31 cellular contexts compared by ENCODE assay signal in genomic region chrX:86197815-86198214, GRCh38. TPM values are rescaled to one million over a fixed set of nuclear protein-coding genes. Genes with fewer than 3 reads are reported as not detected.
DNase-seq lines count a peak whose midpoint lies in the region; ATAC-seq, FAIRE-seq and TF ChIP-seq lines count a peak whose summit lies in the region.
"Had no signal": no experiment of that assay in that cellular context is flagged by ENCODE, and none has a peak within 500 bp of the region (broad histone marks: within the 10 kb centered on the region; RNA-seq: fewer than 3 reads in every experiment).

No MANE protein-coding gene starts in this region.

- no peaks in the 10 kb centered on the region for H3K36me3 ChIP-seq in HepG2 (replicated peaks in 1 of 2; ENCODE audit: control insufficient read depth in 1 of 2, insufficient read depth in 2 of 2, low read length in 2 of 2)
- H3K36me3 ChIP-seq in right lobe of liver: no peaks in the 10 kb centered on the region
- no peaks in the 10 kb centered on the region for H3K36me3 ChIP-seq in GM12878 (ENCODE audit: control insufficient read depth in 2 of 2, insufficient read depth in 2 of 2, low read length in 1 of 2)
- H3K36me3 ChIP-seq in endodermal cell (ENCODE audit: control insufficient read depth, insufficient read depth, low read length): no peaks in the 10 kb centered on the region
- no peaks in the 10 kb centered on the region for H3K36me3 ChIP-seq in pancreas
- H3K36me3 ChIP-seq: BE2C, BLaER1 had no signal

- H3K4me1 Mint-ChIP-seq in endodermal cell: no peaks in the 10 kb centered on the region
- H3K4me1 Mint-ChIP-seq: CD14-positive monocyte; CD4-positive, alpha-beta memory T cell; CD4-positive, CD25-positive, alpha-beta regulatory T cell; CD8-positive, alpha-beta memory T cell had no signal

- no peaks in the 10 kb centered on the region for H3K27me3 Mint-ChIP-seq in endodermal cell (ENCODE audit: insufficient read depth)
- H3K27me3 Mint-ChIP-seq: CD4-positive, alpha-beta memory T cell; CD4-positive, CD25-positive, alpha-beta regulatory T cell had no signal

- no peaks in the 10 kb centered on the region for H3K9me3 ChIP-seq in HepG2 (ENCODE audit: low read length)
- no peaks in the 10 kb centered on the region for H3K9me3 ChIP-seq in right lobe of liver
- no peaks in the 10 kb centered on the region for H3K9me3 ChIP-seq in GM12878 (replicated peaks; ENCODE audit: control insufficient read depth, insufficient read depth, low read length)
- peaks cover 37% of the 10 kb centered on the region for H3K9me3 ChIP-seq in endodermal cell (ENCODE audit: control insufficient read depth, low read length)
- no peaks in the 10 kb centered on the region for H3K9me3 ChIP-seq in pancreas
- H3K9me3 ChIP-seq: BE2C, BLaER1 had no signal

- TF ChIP-seq POLR2A in HepG2 (IDR thresholded peaks at IDR 0.05; ENCODE audit: insufficient read depth in 1 of 2, low read depth in 2 of 2, low read length in 2 of 2): no peak
- no peak for TF ChIP-seq POLR2A in right lobe of liver (IDR thresholded peaks at IDR 0.05)
- TF ChIP-seq POLR2A in GM12878 (IDR thresholded peaks at IDR 0.05; ENCODE audit: low read depth, low read length): no peak

- H3K27me3 ChIP-seq in HepG2 (ENCODE audit: control insufficient read depth in 1 of 2, insufficient read depth in 2 of 2, low read length in 2 of 2): no peaks in the 10 kb centered on the region
- no peaks in the 10 kb centered on the region for H3K27me3 ChIP-seq in right lobe of liver
- H3K27me3 ChIP-seq in GM12878 (replicated peaks in 1 of 2; ENCODE audit: control insufficient read depth in 2 of 2, insufficient read depth in 2 of 2, low read length in 1 of 2): no peaks in the 10 kb centered on the region
- H3K27me3 ChIP-seq in endodermal cell (ENCODE audit: control insufficient read depth, insufficient read depth, low read length, poor library complexity, severe bottlenecking): no peaks in the 10 kb centered on the region
- no peaks in the 10 kb centered on the region for H3K27me3 ChIP-seq in pancreas
- H3K27me3 ChIP-seq: BE2C had no signal

- H3K9me3 Mint-ChIP-seq in endodermal cell: peaks cover 49% of the 10 kb centered on the region

- H3K9ac ChIP-seq in HepG2 (ENCODE audit: insufficient read depth, low read depth, low read length) (no peak overlapping the region), GM12878 (ENCODE audit: control insufficient read depth, insufficient read depth, low read length) (no peak overlapping the region), endodermal cell (ENCODE audit: extremely low read depth, low read length, poor library complexity, severe bottlenecking) (no peak overlapping the region)
- H3K9ac ChIP-seq: BLaER1 had no signal

- H3K36me3 Mint-ChIP-seq in endodermal cell (ENCODE audit: low read depth): peaks cover 2% of the 10 kb centered on the region
- H3K36me3 Mint-ChIP-seq: CD14-positive monocyte; CD4-positive, alpha-beta memory T cell; CD4-positive, CD25-positive, alpha-beta regulatory T cell; CD8-positive, alpha-beta memory T cell had no signal

- no TSS peak for BruUV-seq in HepG2 (replicated peaks; lab: Mats Ljungman, UMichigan)
- BruUV-seq in GM12878 (replicated peaks; lab: Mats Ljungman, UMichigan): no TSS peak

- WGBS in HepG2 (ENCODE audit: low lambda C conversion rate): 7% methylated on average over 1 of the region's 1 CpG
- WGBS in right lobe of liver (ENCODE audit: insufficient coverage, low coverage, low lambda C conversion rate, missing lambda C conversion rate): 19% methylated on average over 1 of the region's 1 CpG
- WGBS in GM12878 (ENCODE audit: insufficient coverage, insufficient replicate concordance, low lambda C conversion rate, missing lambda C conversion rate): 0% methylated on average over 1 of the region's 1 CpG
- 100% methylated on average over 1 of the region's 1 CpG; no CpG with 5 or more reads in 1 of the 2 experiments for WGBS in endodermal cell (ENCODE audit: insufficient coverage in 1 of 2, insufficient read length in 1 of 2), 2 experiments
- 52 to 55% methylated on average over 1 of the region's 1 CpG for WGBS in pancreas, 2 donors

- no peak overlapping the region for H3K27ac ChIP-seq in HepG2 (ENCODE audit: extremely low read length, insufficient read depth, low read length)
- no peak overlapping the region for H3K27ac ChIP-seq in right lobe of liver
- H3K27ac ChIP-seq in GM12878 (ENCODE audit: control insufficient read depth, insufficient read depth): no peak overlapping the region
- H3K27ac ChIP-seq in endodermal cell (ENCODE audit: low read depth, low read length): no peak overlapping the region
- no peak overlapping the region for H3K27ac ChIP-seq in pancreas
- H3K27ac ChIP-seq: 22Rv1, BLaER1 had no signal

- CTCF ChIA-PET in HepG2 (lab: Yijun Ruan, JAX; ENCODE audit: low intra/inter-chr PET ratio, low total read pairs): no interaction called here
- CTCF ChIA-PET in GM12878 (lab: Yijun Ruan, JAX): no interaction called here

- FAIRE-seq in HepG2 (lab: Jason Lieb, UNC) (no peak), GM12878 (lab: Jason Lieb, UNC) (no peak), pancreas (lab: Jason Lieb, UNC) (peak; percentile 54)
- FAIRE-seq: GM12891, GM19239 had no signal

- RAD21 ChIA-PET in GM12878 (lab: Charles Lee; ENCODE audit: unreplicated experiment): no interaction called here

- SMC1A ChIA-PET in GM12878 (lab: Charles Lee; ENCODE audit: uncharacterized antibody, unreplicated experiment): no interaction called here

- no peak overlapping the region for H2AFZ ChIP-seq in HepG2 (ENCODE audit: low read length)
- no peak overlapping the region for H2AFZ ChIP-seq in GM12878 (ENCODE audit: control insufficient read depth, low read depth, low read length)

- in situ Hi-C loops in HepG2 (cut with HindIII; ENCODE audit: extremely low pct_ligation_motif_present, low pct_unique_long_range_greater_than_20kb) (no loop called here), GM12878 (cut with MboI) (no loop called here)

- TF ChIP-seq CTCF in HepG2 (CRISPR knock-in tag; IDR thresholded peaks at IDR 0.05) (no peak), right lobe of liver (IDR thresholded peaks at IDR 0.05) (no peak), GM12878 (IDR thresholded peaks at IDR 0.05 in 2 of 3, conservative IDR thresholded peaks at IDR 0.05 in 1 of 3; ENCODE audit: control insufficient read depth in 2 of 3, extremely low read depth in 1 of 3, insufficient read depth in 1 of 3, low read depth in 3 of 3, low read length in 3 of 3) (no peak), endodermal cell (conservative IDR thresholded peaks at IDR 0.05) (no peak), pancreas (IDR thresholded peaks at IDR 0.05) (no peak)

- no peaks in the 10 kb centered on the region for H4K20me1 ChIP-seq in HepG2 (ENCODE audit: insufficient read depth, low read length)
- H4K20me1 ChIP-seq in GM12878 (ENCODE audit: control insufficient read depth, insufficient read depth): no peaks in the 10 kb centered on the region
- H4K20me1 ChIP-seq: BLaER1 had no signal

- TF ChIP-seq EP300 in HepG2 (IDR thresholded peaks at IDR 0.05; ENCODE audit: low read depth in 2 of 2, low read length in 2 of 2) (no peak), HepG2 (CRISPR knock-in tag; IDR thresholded peaks at IDR 0.05; ENCODE audit: borderline replicate concordance) (no peak), GM12878 (IDR thresholded peaks at IDR 0.05; ENCODE audit: borderline replicate concordance in 1 of 2, control insufficient read depth in 1 of 2, low read depth in 2 of 2, low read length in 2 of 2) (no peak)

- H3K4me3 ChIP-seq in HepG2 (replicated peaks in 1 of 3; ENCODE audit: insufficient read depth in 1 of 3, low read depth in 2 of 3, low read length in 3 of 3) (no peak overlapping the region), right lobe of liver (no peak overlapping the region), GM12878 (no peak overlapping the region), endodermal cell (ENCODE audit: low read length) (peak overlapping the region; percentile 40), pancreas (no peak overlapping the region)
- H3K4me3 ChIP-seq: BLaER1 had no signal

- ATAC-seq in HepG2 (no peak), right lobe of liver (no peak), GM12878 (no peak), pancreas (no peak), GM21447 (IDR thresholded peaks at IDR 0.05; ENCODE audit: unreplicated experiment) (no peak), GM21390 (IDR thresholded peaks at IDR 0.05; ENCODE audit: unreplicated experiment) (no peak)

- H3K27ac Mint-ChIP-seq in endodermal cell: no peak overlapping the region
- H3K27ac Mint-ChIP-seq: CD14-positive monocyte; CD4-positive, alpha-beta memory T cell; CD4-positive, CD25-positive, alpha-beta regulatory T cell; CD8-positive, alpha-beta memory T cell had no signal

- H3K4me1 ChIP-seq in HepG2 (ENCODE audit: insufficient read depth, low read length): no peaks in the 10 kb centered on the region
- H3K4me1 ChIP-seq in right lobe of liver: no peaks in the 10 kb centered on the region
- no peaks in the 10 kb centered on the region for H3K4me1 ChIP-seq in GM12878 (ENCODE audit: control insufficient read depth, insufficient read depth, low read length)
- no peaks in the 10 kb centered on the region for H3K4me1 ChIP-seq in endodermal cell (ENCODE audit: control insufficient read depth, insufficient read depth, low read length)
- H3K4me1 ChIP-seq in pancreas: no peaks in the 10 kb centered on the region
- H3K4me1 ChIP-seq: BE2C, BLaER1 had no signal

- no peak overlapping the region for H3K4me3 Mint-ChIP-seq in endodermal cell
- H3K4me3 Mint-ChIP-seq: CD14-positive monocyte; CD4-positive, alpha-beta memory T cell; CD4-positive, CD25-positive, alpha-beta regulatory T cell; CD8-positive, alpha-beta memory T cell had no signal

- H3K4me2 ChIP-seq in HepG2 (ENCODE audit: low read depth, low read length): no peak overlapping the region
- H3K4me2 ChIP-seq in GM12878 (ENCODE audit: control insufficient read depth, insufficient read depth): no peak overlapping the region
- H3K4me2 ChIP-seq: BLaER1 had no signal

- DNase-seq in HepG2 (ENCODE audit: low spot score): no peak
- DNase-seq in right lobe of liver: no peak
- no peak for DNase-seq in GM12878 (ENCODE audit: low read depth, low spot score)
- no peak for DNase-seq in endodermal cell
- DNase-seq in pancreas: no peak
- DNase-seq in NCI-H748 (lab: John Stamatoyannopoulos, UW; ENCODE audit: unreplicated experiment): no peak
- DNase-seq: ACHN; BE2C; C1 segment of cervical spinal cord; CD4-positive, alpha-beta memory T cell; CD4-positive, CD25-positive, alpha-beta regulatory T cell; CD8-positive, alpha-beta memory T cell; COR-L47; DMS 273 treated with DMSO at 0.1 percent for 48 hours; DMS153; DMS53; DMS79; DND-41; EL; GDM1 had no signal

- POLR2A ChIA-PET in HepG2 (lab: Yijun Ruan, JAX): no interaction called here
- POLR2A ChIA-PET in GM12878 (lab: Charles Lee): no interaction called here

- intact Hi-C loops in HepG2 (cut with micrococcal nuclease; ENCODE audit: unreplicated experiment): no loop called here
- intact Hi-C loops in right lobe of liver (cut with DNase I): no loop called here
- intact Hi-C loops in GM12878 (cut with micrococcal nuclease; ENCODE audit: unreplicated experiment): no loop called here
- intact Hi-C loops in pancreas (cut with DNase I): no loop called here

- H3K79me2 ChIP-seq in HepG2 (ENCODE audit: insufficient read depth, low read length) (no peaks in the 10 kb centered on the region), GM12878 (ENCODE audit: control insufficient read depth, insufficient read depth, low read length) (no peaks in the 10 kb centered on the region)

- no peak for TF ChIP-seq RAD21 in HepG2 (CRISPR knock-in tag; IDR thresholded peaks at IDR 0.05)
- TF ChIP-seq RAD21 in GM12878 (IDR thresholded peaks at IDR 0.05; ENCODE audit: insufficient read depth, low read depth, low read length): no peak

RNA-seq across cellular contexts. Expression of gene DACH2, which starts 49.6 kb away (rescaled TPM):
- not detected in 2 replicates for total RNA-seq in HepG2 (2016; rRNA removed; fragmentation: Illumina TruSeq; extraction: Trizol)
- not detected in 2 replicates for total RNA-seq in HepG2 (2016; cell fraction: cytosol; rRNA removed; fragmentation: Illumina TruSeq; extraction: Trizol; ENCODE audit: low read depth)
- not detected in 2 replicates for total RNA-seq in HepG2 (2016; cell fraction: insoluble cytoplasmic fraction; rRNA removed; fragmentation: Illumina TruSeq; extraction: Trizol)
- not detected in 2 replicates for total RNA-seq in HepG2 (2016; cell fraction: membrane; rRNA removed; fragmentation: Illumina TruSeq; extraction: Trizol)
- not detected in 2 replicates for total RNA-seq in HepG2 (2016; cell fraction: nucleus; rRNA removed; fragmentation: Illumina TruSeq; extraction: Trizol)
- polyA plus RNA-seq in HepG2 (2011; rRNA removed): not detected in 2 replicates
- polyA plus RNA-seq in HepG2 (2011; cell fraction: cytosol; rRNA removed): not detected in 2 replicates
- polyA plus RNA-seq in HepG2 (2011; cell fraction: nucleus; rRNA removed): not detected in 2 replicates
- not detected in 2 replicates for polyA plus RNA-seq in HepG2 (2012)
- polyA plus RNA-seq in HepG2 (2016; cell fraction: cytosol; fragmentation: Illumina TruSeq; extraction: Trizol; ENCODE audit: low read depth): not detected in 2 replicates
- polyA plus RNA-seq in HepG2 (2016; cell fraction: insoluble cytoplasmic fraction; fragmentation: Illumina TruSeq; extraction: Trizol; ENCODE audit: low read depth): not detected in 2 replicates
- polyA plus RNA-seq in HepG2 (2016; cell fraction: membrane; fragmentation: Illumina TruSeq; extraction: Trizol; ENCODE audit: low read depth): not detected in 2 replicates
- not detected in 2 replicates for polyA plus RNA-seq in HepG2 (2016; cell fraction: nucleus; fragmentation: Illumina TruSeq; extraction: Trizol; ENCODE audit: insufficient read depth, low read depth)
- polyA minus RNA-seq in HepG2 (2011; rRNA and poly(A)+ RNA removed; ENCODE audit: low replicate concordance): not detected in 2 replicates
- polyA minus RNA-seq in HepG2 (2011; cell fraction: cytosol; rRNA and poly(A)+ RNA removed): not detected in 2 replicates
- 0.26 TPM in 1 of 2 replicates, not detected in the other for polyA minus RNA-seq in HepG2 (2011; cell fraction: nucleus; rRNA and poly(A)+ RNA removed)
- total RNA-seq in right lobe of liver: not detected
- not detected in 2 replicates for total RNA-seq in GM12878 (2013; cell fraction: nucleolus; rRNA removed)
- total RNA-seq in GM12878 (2014; rRNA removed): not detected in 2 replicates
- total RNA-seq in GM12878 (2014; rRNA removed; fragmentation: Illumina TruSeq; extraction: Trizol): not detected in 2 replicates
- not detected in 2 replicates for total RNA-seq in GM12878 (2021)
- polyA plus RNA-seq in GM12878 (2011; ENCODE audit: low read depth): not detected
- polyA plus RNA-seq in GM12878 (2011; rRNA removed): not detected in 2 replicates
- not detected in 2 replicates for polyA plus RNA-seq in GM12878 (2011; cell fraction: cytosol; rRNA removed)
- polyA plus RNA-seq in GM12878 (2011; cell fraction: nucleus; rRNA removed): not detected in 2 replicates
- polyA plus RNA-seq in GM12878 (2012): not detected in 2 replicates
- 0.03 TPM in 1 of 2 replicates, not detected in the other for polyA plus RNA-seq in GM12878 (2014; fragmentation: Illumina TruSeq; extraction: Trizol)
- under 1 TPM in 1 of 2 experiments, not detected in 1; 0.19 TPM for polyA plus RNA-seq in GM12878 (2014; fragmentation: Nextera tagmentation; extraction: Ambion mirVana)
- not detected in 2 replicates for polyA plus RNA-seq in GM12878 (2014; rRNA removed)
- under 1 TPM; 0.03 to 0.11 TPM for polyA plus RNA-seq in GM12878 (2016; fragmentation: Nextera tagmentation; extraction: Ambion mirVana)
- polyA minus RNA-seq in GM12878 (2011; rRNA and poly(A)+ RNA removed): not detected in 2 replicates
- polyA minus RNA-seq in GM12878 (2011; cell fraction: cytosol; rRNA and poly(A)+ RNA removed): not detected in 2 replicates
- not detected in 2 replicates for polyA minus RNA-seq in GM12878 (2011; cell fraction: nucleus; rRNA and poly(A)+ RNA removed)
- total RNA-seq in endodermal cell: 1 to 10 TPM; 2.2 to 2.3 TPM
- polyA plus RNA-seq in endodermal cell (2013, experiment 1 of 2): 10.2 TPM
- 9.0 TPM for polyA plus RNA-seq in endodermal cell (2013, experiment 2 of 2)
- under 1 TPM; 0.06 to 0.40 (median 0.23) TPM for total RNA-seq in pancreas
- polyA plus RNA-seq in pancreas: 1 to 10 TPM in 1 of 2 donors, under 1 TPM in 1; 0.27 to 2.7 TPM
- total RNA-seq: A172; A673; CD4-positive, alpha-beta memory T cell; CD4-positive, CD25-positive, alpha-beta regulatory T cell; CD8-positive, alpha-beta memory T cell; Daoy; G401 had no signal
- polyA plus RNA-seq: CD14-positive monocyte; CD4-positive, alpha-beta memory T cell; CD4-positive, CD25-positive, alpha-beta regulatory T cell; CD8-positive, alpha-beta memory T cell had no signal

Comparison
In these comparisons a context has a peak if more than half of its experiments do, and no peak if none do; other contexts are left out.
1. Of the 75 proteins assayed by ChIP-seq in both HepG2 and GM12878: peak only in HepG2: none; only in GM12878: none; in both: RAD51; in neither: 74.